In the genomic region with DNA sequence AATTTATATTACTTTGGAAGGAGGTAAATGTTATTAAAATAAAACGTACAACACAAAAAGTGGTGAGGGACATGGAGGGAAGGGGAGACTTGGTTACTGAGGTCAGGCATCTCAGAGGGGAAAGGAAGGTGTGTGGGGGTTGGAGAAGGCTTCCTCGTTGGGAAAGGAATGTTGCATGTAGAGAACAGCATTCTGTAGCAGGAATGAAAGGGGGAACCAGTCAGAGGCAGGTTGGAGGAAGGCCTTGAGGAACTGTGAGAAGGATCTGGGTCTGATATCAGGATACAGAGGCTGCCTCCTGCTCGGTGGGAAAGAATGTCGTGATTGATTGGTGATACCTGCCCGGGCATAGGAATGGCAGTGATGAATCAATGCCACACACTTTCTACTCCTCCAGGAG, we compare ENCODE assay signal across 21 cellular contexts.
"Had no signal": no experiment of that assay in that cellular context is flagged by ENCODE, and none has a peak within 500 bp of the region (broad histone marks: within the 10 kb centered on the region; RNA-seq: fewer than 3 reads in every experiment).

No MANE protein-coding gene starts in this region.

- H3K27me3 ChIP-seq: upper lobe of left lung had no signal

- H3K27ac ChIP-seq: VCaP had no signal

- DNase-seq: activated CD4-positive, alpha-beta memory T cell treated with anti-CD3 and anti-CD28 coated beads, Interleukin-2, amount 10 ng/mL, durations not matched to agents 7 days and 5 days; activated CD4-positive, alpha-beta T cell treated with anti-CD3 and anti-CD28 coated beads for 1 hour; activated naive CD4-positive, alpha-beta T cell; activated naive CD8-positive, alpha-beta T cell treated with anti-CD3 and anti-CD28 coated beads for 36 hours; activated T-cell treated with anti-CD3 and anti-CD28 coated beads, Interleukin-2, amount 50 U/mL, for 1 hour; amniotic stem cell; erythroblast; glutamatergic neuron; hypothalamus; immature natural killer cell; mesenchymal stem cell; naive thymus-derived CD8-positive, alpha-beta T cell; nucleus accumbens; spleen; stimulated activated CD4-positive, alpha-beta T cell treated with anti-CD3 and anti-CD28 coated beads, Interleukin-4, amount 100 ng/mL, for 4 hours; stimulated activated naive B cell treated with anti-CD40 and anti-IgM and Interleukin-4, amounts not matched to agents 10 μg/mL and 1 μg/mL and 100 μg/mL, for 72 hours; upper lobe of left lung had no signal

- H3K4me1 Mint-ChIP-seq: activated CD4-positive, alpha-beta memory T cell treated with anti-CD3 and anti-CD28 coated beads, Interleukin-2, amount 10 ng/mL, durations not matched to agents 7 days and 5 days; activated naive CD8-positive, alpha-beta T cell treated with anti-CD3 and anti-CD28 coated beads for 36 hours; activated T-helper 17 cell treated with anti-CD3 and anti-CD28 coated beads, Interleukin-2, amount 50 U/mL, for 72 hours; immature natural killer cell had no signal

- H3K27me3 Mint-ChIP-seq: activated CD4-positive, alpha-beta memory T cell treated with anti-CD3 and anti-CD28 coated beads, Interleukin-2, amount 10 ng/mL, durations not matched to agents 7 days and 5 days had no signal

- H3K9me3 Mint-ChIP-seq: activated T-helper 17 cell treated with anti-CD3 and anti-CD28 coated beads, Interleukin-2, amount 50 U/mL, for 72 hours; immature natural killer cell; stimulated activated naive B cell treated with anti-CD40 and anti-IgM and Interleukin-4, amounts not matched to agents 10 μg/mL and 1 μg/mL and 100 μg/mL, for 72 hours; T-helper 1 cell treated with Interleukin-12 subunit alpha and Interleukin-12 subunit beta and Interleukin-4 antibody, amounts not matched to agents 30 μg/mL and 1 μg/mL, for 36 hours had no signal

- H3K4me3 Mint-ChIP-seq: activated CD4-positive, alpha-beta memory T cell treated with anti-CD3 and anti-CD28 coated beads, Interleukin-2, amount 10 ng/mL, durations not matched to agents 7 days and 5 days; activated naive CD8-positive, alpha-beta T cell treated with anti-CD3 and anti-CD28 coated beads for 36 hours; activated T-helper 17 cell treated with anti-CD3 and anti-CD28 coated beads, Interleukin-2, amount 50 U/mL, for 72 hours; immature natural killer cell; naive thymus-derived CD8-positive, alpha-beta T cell; stimulated activated naive B cell treated with anti-CD40 and anti-IgM and Interleukin-4, amounts not matched to agents 10 μg/mL and 1 μg/mL and 100 μg/mL, for 72 hours; T-helper 1 cell treated with Interleukin-12 subunit alpha and Interleukin-12 subunit beta and Interleukin-4 antibody, amounts not matched to agents 30 μg/mL and 1 μg/mL, for 36 hours had no signal

- H3K4me3 ChIP-seq: spleen, thoracic aorta, upper lobe of left lung had no signal

- H3K36me3 Mint-ChIP-seq: activated naive CD8-positive, alpha-beta T cell treated with anti-CD3 and anti-CD28 coated beads for 36 hours; immature natural killer cell; naive thymus-derived CD8-positive, alpha-beta T cell; stimulated activated naive B cell treated with anti-CD40 and anti-IgM and Interleukin-4, amounts not matched to agents 10 μg/mL and 1 μg/mL and 100 μg/mL, for 72 hours had no signal

- H3K27ac Mint-ChIP-seq: activated CD4-positive, alpha-beta memory T cell treated with anti-CD3 and anti-CD28 coated beads, Interleukin-2, amount 10 ng/mL, durations not matched to agents 7 days and 5 days; activated naive CD8-positive, alpha-beta T cell treated with anti-CD3 and anti-CD28 coated beads for 36 hours; activated T-helper 17 cell treated with anti-CD3 and anti-CD28 coated beads, Interleukin-2, amount 50 U/mL, for 72 hours; immature natural killer cell; naive thymus-derived CD8-positive, alpha-beta T cell; stimulated activated naive B cell treated with anti-CD40 and anti-IgM and Interleukin-4, amounts not matched to agents 10 μg/mL and 1 μg/mL and 100 μg/mL, for 72 hours; T-helper 1 cell treated with Interleukin-12 subunit alpha and Interleukin-12 subunit beta and Interleukin-4 antibody, amounts not matched to agents 30 μg/mL and 1 μg/mL, for 36 hours had no signal

- H3K36me3 ChIP-seq: spleen, thoracic aorta, upper lobe of left lung had no signal

- H3K9me3 ChIP-seq: spleen, thoracic aorta, upper lobe of left lung had no signal

- ATAC-seq: activated T-helper 17 cell treated with anti-CD3 and anti-CD28 coated beads, Interleukin-2, amount 50 U/mL, for 72 hours; naive thymus-derived CD8-positive, alpha-beta T cell; stimulated activated naive B cell treated with anti-CD40 and anti-IgM and Interleukin-4, amounts not matched to agents 10 μg/mL and 1 μg/mL and 100 μg/mL, for 72 hours had no signal
